Comparison of ENCODE assay signal across 32 cellular contexts in the genomic region with DNA sequence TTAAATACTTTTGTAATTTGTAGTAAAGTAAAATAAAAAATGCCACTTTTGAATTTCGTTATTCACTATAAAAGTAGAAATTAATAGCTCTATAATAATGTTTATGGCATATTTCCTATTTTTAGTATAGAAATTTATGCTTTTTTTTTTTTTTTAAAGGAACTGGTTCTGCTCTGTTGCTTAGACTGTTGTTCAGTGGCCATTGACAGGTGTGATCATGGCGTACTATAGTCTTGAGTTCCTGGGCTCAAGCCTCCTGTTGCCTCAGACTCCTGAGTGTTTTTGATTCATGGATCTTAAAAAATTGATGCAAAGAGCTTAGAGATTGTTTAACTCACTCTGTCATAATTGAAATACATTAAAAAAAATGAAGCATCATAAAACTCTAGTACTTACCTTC.
"Had no signal": no experiment of that assay in that cellular context is flagged by ENCODE, and none has a peak within 500 bp of the region (broad histone marks: within the 10 kb centered on the region; RNA-seq: fewer than 3 reads in every experiment).

No MANE protein-coding gene starts in this region.

- H3K9ac ChIP-seq: neural progenitor cell, parathyroid adenoma had no signal

- H3K27ac ChIP-seq: body of pancreas, epithelial cell of prostate, esophagus squamous epithelium, heart right ventricle, lower lobe of right lung, neural progenitor cell, parathyroid adenoma, right atrium auricular region, stomach, thyroid gland, upper lobe of left lung, vagina had no signal

- DNase-seq: activated CD4-positive, alpha-beta T cell treated with anti-CD3 and anti-CD28 coated beads for 4 hours; activated CD4-positive, alpha-beta T cell treated with anti-CD3 and anti-CD28 coated beads, Interleukin-2, amount 50 U/mL, for 4 hours; activated effector memory CD4-positive, alpha-beta T cell treated with Interleukin-2 at 50 U/mL for 16 hours; activated naive CD4-positive, alpha-beta T cell treated with Interleukin-2 at 50 U/mL for 16 hours; activated T-cell treated with anti-CD3 and anti-CD28 coated beads for 4 hours; aorta; body of pancreas; dermis blood vessel endothelial cell; effector CD4-positive, alpha-beta T cell; esophagus squamous epithelium; foreskin melanocyte; heart right ventricle; kidney glomerular epithelial cell; lower lobe of right lung; mesendoderm; natural killer cell; occipital lobe; stimulated activated CD4-positive, alpha-beta T cell treated with anti-CD3 and anti-CD28 coated beads, Interleukin-1b, Interleukin-23, amount 100 ng/mL, for 48 hours; stimulated activated CD4-positive, alpha-beta T cell treated with anti-CD3 and anti-CD28 coated beads, Interleukin-4, amount 100 ng/mL, for 4 hours; stimulated activated CD8-positive, alpha-beta memory T cell treated with anti-CD3 and anti-CD28 coated beads, Interleukin-4, amount 100 ng/mL, for 48 hours; stimulated activated naive B cell treated with anti-CD40 and anti-IgM and Interleukin-4, amounts not matched to agents 10 μg/mL and 1 μg/mL and 100 μg/mL, for 72 hours; stomach; thyroid gland; upper lobe of left lung had no signal

- H3K9me3 ChIP-seq: body of pancreas, esophagus squamous epithelium, lower lobe of right lung, right atrium auricular region, stomach, thyroid gland, upper lobe of left lung, vagina had no signal

- H2AFZ ChIP-seq: neural progenitor cell, parathyroid adenoma had no signal

- H3K27me3 ChIP-seq: body of pancreas, esophagus squamous epithelium, heart right ventricle, neural progenitor cell, right atrium auricular region, stomach, thyroid gland, upper lobe of left lung, vagina had no signal

- H3K36me3 ChIP-seq: lower lobe of right lung, neural progenitor cell, thyroid gland, vagina had no signal

- FAIRE-seq: endometrium had no signal

- H3K79me2 ChIP-seq: parathyroid adenoma had no signal

- H3K4me3 ChIP-seq: body of pancreas, esophagus squamous epithelium, heart right ventricle, lower lobe of right lung, neural progenitor cell, right atrium auricular region, smooth muscle cell, stomach, thyroid gland, upper lobe of left lung, vagina had no signal

- H3K4me2 ChIP-seq: neural progenitor cell, smooth muscle cell had no signal

- ATAC-seq: body of pancreas, heart right ventricle, left lobe of liver, lower lobe of right lung, natural killer cell had no signal

- H3K4me1 ChIP-seq: body of pancreas, esophagus squamous epithelium, lower lobe of right lung, neural progenitor cell, parathyroid adenoma, right atrium auricular region, thyroid gland, upper lobe of left lung, vagina had no signal
